Comparison of ENCODE assay signal across 28 cellular contexts in the genomic region with DNA sequence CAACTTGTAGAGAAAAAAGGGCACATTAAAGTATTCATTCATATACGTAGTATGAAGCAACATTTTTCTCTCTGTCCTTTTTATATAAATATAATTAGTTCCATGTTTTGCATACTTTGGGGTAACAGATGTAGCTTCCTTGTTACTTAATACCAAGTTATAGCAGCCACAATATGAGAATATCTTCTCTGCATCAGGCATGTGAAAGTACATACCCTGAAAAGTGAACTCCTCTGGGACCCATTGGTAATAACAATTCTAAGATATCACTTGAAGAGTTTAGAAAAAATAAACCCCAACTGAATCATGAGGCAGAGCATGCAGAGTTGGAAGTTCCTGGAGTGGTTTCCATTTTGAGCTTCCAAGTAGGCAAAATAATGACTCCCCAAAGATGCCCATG. TPM values are rescaled to one million over a fixed set of nuclear protein-coding genes. Genes with fewer than 3 reads are reported as not detected.
"Had no signal": no experiment of that assay in that cellular context is flagged by ENCODE, and none has a peak within 500 bp of the region (broad histone marks: within the 10 kb centered on the region; RNA-seq: fewer than 3 reads in every experiment).

No MANE protein-coding gene starts in this region.

- H3K4me3 ChIP-seq: neural progenitor cell, ovary, psoas muscle, right lobe of liver, sigmoid colon, stomach, thoracic aorta, thyroid gland, tibial nerve, upper lobe of left lung, vagina had no signal

- H3K27me3 ChIP-seq: neural progenitor cell, ovary, right lobe of liver, sigmoid colon, stomach, thyroid gland, tibial nerve, upper lobe of left lung, vagina had no signal

- DNase-seq: natural killer cell; occipital lobe; ovary; posterior cingulate gyrus; psoas muscle; right cardiac atrium; right lobe of liver; sigmoid colon; small intestine; stimulated activated CD4-positive, alpha-beta T cell treated with anti-CD3 and anti-CD28 coated beads, Interleukin-15, amount 100 ng/mL, for 24 hours; stimulated activated CD4-positive, alpha-beta T cell treated with anti-CD3 and anti-CD28 coated beads, Interleukin-2, amount 100 ng/mL, for 24 hours; stimulated activated CD4-positive, alpha-beta T cell treated with anti-CD3 and anti-CD28 coated beads, Interleukin-2, amount 100 ng/mL, for 48 hours; stimulated activated CD4-positive, alpha-beta T cell treated with anti-CD3 and anti-CD28 coated beads, Interleukin-4, amount 100 ng/mL, for 24 hours; stimulated activated naive B cell treated with anti-CD40 and anti-IgM and Interleukin-4, amounts not matched to agents 10 μg/mL and 1 μg/mL and 100 μg/mL, for 72 hours; stimulated activated naive CD4-positive, alpha-beta T cell treated with Interleukin-2 at 50 U/mL for 16 hours; stomach; thyroid gland; trophoblast cell; upper lobe of left lung had no signal

- H3K27ac ChIP-seq: neural progenitor cell, ovary, parathyroid adenoma, psoas muscle, right lobe of liver, thoracic aorta, thyroid gland, upper lobe of left lung, vagina had no signal

- ATAC-seq: natural killer cell; psoas muscle; right cardiac atrium; right lobe of liver; stimulated activated effector memory CD8-positive, alpha-beta T cell treated with anti-CD3 and anti-CD28 coated beads, Interleukin-12 subunit alpha, Interleukin-12 subunit beta, amount 100 ng/mL, for 72 hours; stimulated activated naive B cell treated with anti-CD40 and anti-IgM and Interleukin-4, amounts not matched to agents 10 μg/mL and 1 μg/mL and 100 μg/mL, for 72 hours had no signal

RNA-seq across cellular contexts. Expression of gene SOSTDC1, which starts 41.8 kb away (rescaled TPM):
- total RNA-seq: natural killer cell, osteoblast, right lobe of liver, subcutaneous adipose tissue, ureter had no signal
